Comparison of ENCODE assay signal across 9 cellular contexts in the genomic region with DNA sequence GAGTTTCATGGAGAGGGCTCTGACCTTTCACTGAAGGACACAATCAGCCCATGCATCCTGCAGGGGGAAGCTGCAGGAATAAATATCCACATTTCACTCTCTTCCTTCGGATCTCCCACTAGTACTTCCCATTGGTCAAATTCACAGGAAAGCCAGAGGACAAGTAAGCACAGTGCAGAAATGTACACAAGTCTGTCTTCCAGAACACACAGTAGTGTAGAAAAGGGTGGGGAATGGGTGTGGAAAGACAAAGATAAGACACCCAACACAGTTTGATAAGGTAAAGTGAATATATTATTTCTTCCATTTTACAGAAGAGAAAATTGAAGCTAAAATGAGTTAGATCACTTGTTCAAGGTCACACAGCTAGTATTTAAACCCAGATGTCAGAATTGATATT.
"Had no signal": no experiment of that assay in that cellular context is flagged by ENCODE, and none has a peak within 500 bp of the region (broad histone marks: within the 10 kb centered on the region; RNA-seq: fewer than 3 reads in every experiment).

No MANE protein-coding gene starts in this region.

- H3K4me3 ChIP-seq: GM23338, HAP-1, K562 had no signal

- FAIRE-seq: HTR-8/SVneo, K562 had no signal

- H3K9me3 Mint-ChIP-seq: GM23338, HFFc6 had no signal

- H3K36me3 ChIP-seq: HAP-1 had no signal

- H2AFZ ChIP-seq: GM23338 had no signal

- DNase-seq: H7, HFFc6, IMR-90, KG1 had no signal

- H3K27ac Mint-ChIP-seq: GM23338, HFFc6 had no signal

- H3K9me3 ChIP-seq: HAP-1 had no signal

- ATAC-seq: GM23338, HCT116, K562 had no signal

- H3K4me2 ChIP-seq: GM23338 had no signal

- H3K4me3 Mint-ChIP-seq: GM23338, HFFc6 had no signal
